Comparison of ENCODE assay signal across 16 cellular contexts in the genomic region with DNA sequence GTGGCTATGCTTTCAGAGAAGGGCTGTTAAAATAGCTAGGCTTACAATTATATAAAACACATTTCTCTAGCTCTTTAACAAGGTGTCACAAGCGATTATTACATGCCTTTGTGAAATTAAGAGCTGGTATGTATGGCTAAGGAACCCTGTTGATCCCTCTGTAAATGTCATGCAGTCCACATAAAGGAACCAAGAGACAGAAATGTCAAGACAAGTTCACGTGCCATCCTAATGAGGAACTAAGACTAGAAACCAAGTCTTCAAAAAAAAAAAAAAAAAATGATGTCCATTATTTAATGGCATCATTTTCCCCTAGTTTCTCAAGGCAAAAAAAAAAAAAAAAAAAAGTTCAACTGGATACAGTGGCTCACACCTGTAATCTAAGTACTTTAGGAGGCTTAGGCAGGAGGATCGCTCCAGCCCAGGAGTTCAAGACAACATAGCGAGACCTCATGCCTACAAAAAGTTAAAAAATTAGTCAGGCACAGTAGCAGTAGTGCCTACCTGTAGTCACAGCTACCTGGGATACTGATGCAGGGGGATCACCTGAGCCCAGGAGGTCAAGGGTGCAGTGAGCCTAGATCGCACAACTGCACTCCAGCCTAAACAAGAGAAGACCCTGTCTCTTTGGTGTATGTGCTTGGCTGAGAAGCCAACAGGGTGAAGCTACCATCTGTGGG.
DNase-seq lines count a peak whose midpoint lies in the region; ATAC-seq and TF ChIP-seq lines count a peak whose summit lies in the region.
"Had no signal": no experiment of that assay in that cellular context is flagged by ENCODE, and none has a peak within 500 bp of the region (broad histone marks: within the 10 kb centered on the region; RNA-seq: fewer than 3 reads in every experiment).

No MANE protein-coding gene starts in this region.

- 92 to 97% (median 95%) methylated on average over 5 of the region's 5 CpGs for WGBS in adrenal gland, 4 donors

- H3K27ac ChIP-seq in DND-41 (ENCODE audit: low read length), result peak overlapping the region; percentile 21
- no peak overlapping the region for H3K27ac ChIP-seq in Panc1 (ENCODE audit: low read length)
- H3K27ac ChIP-seq in adrenal gland, result no peak overlapping the region
- H3K27ac ChIP-seq: breast epithelium, gastrocnemius medialis, psoas muscle had no signal

- H3K9me3 ChIP-seq in DND-41 (ENCODE audit: insufficient read depth, low read length, severe bottlenecking) (no peaks in the 10 kb centered on the region), Panc1 (ENCODE audit: control insufficient read depth, insufficient read depth, low read depth, low read length) (no peaks in the 10 kb centered on the region), adrenal gland (replicated peaks in 1 of 3) (no peaks in the 10 kb centered on the region)
- H3K9me3 ChIP-seq: breast epithelium, gastrocnemius medialis had no signal

- intact Hi-C loops in Panc1 (cut with micrococcal nuclease; ENCODE audit: unreplicated experiment), result no loop called here
- intact Hi-C loops in adrenal gland (cut with DNase I), result no loop called here

- no peak overlapping the region for H2AFZ ChIP-seq in DND-41 (ENCODE audit: low read depth, low read length)

- TF ChIP-seq CTCF in DND-41 (IDR thresholded peaks at IDR 0.05; ENCODE audit: borderline replicate concordance, extremely low read depth, low read length, poor library complexity, severe bottlenecking) (no peak), Panc1 (IDR thresholded peaks at IDR 0.05) (no peak), adrenal gland (IDR thresholded peaks at IDR 0.05) (no peak)

- no peak for TF ChIP-seq POLR2A in adrenal gland (IDR thresholded peaks at IDR 0.05)

- peaks cover 61% of the 10 kb centered on the region for H3K4me1 ChIP-seq in DND-41 (ENCODE audit: insufficient read depth, low read length)
- no peaks in the 10 kb centered on the region for H3K4me1 ChIP-seq in Panc1 (ENCODE audit: control insufficient read depth, insufficient read depth, low read length)
- peaks cover 0 to 5% of the 10 kb centered on the region in 2 donors for H3K4me1 ChIP-seq in adrenal gland (replicated peaks in 1 of 2)
- H3K4me1 ChIP-seq: breast epithelium had no signal

- no peak overlapping the region for H3K9ac ChIP-seq in DND-41 (ENCODE audit: low read depth, low read length)

- H3K4me3 ChIP-seq in DND-41 (ENCODE audit: low read depth in 1 of 2, low read length in 2 of 2), result no peak overlapping the region
- H3K4me3 ChIP-seq in Panc1 (ENCODE audit: low read depth in 2 of 2, low read length in 2 of 2), result no peak overlapping the region
- no peak overlapping the region for H3K4me3 ChIP-seq in adrenal gland
- H3K4me3 ChIP-seq: breast epithelium, gastrocnemius medialis, psoas muscle had no signal

- no peak overlapping the region for H3K4me2 ChIP-seq in DND-41 (ENCODE audit: insufficient read depth, low read length)

- H3K79me2 ChIP-seq in DND-41 (ENCODE audit: insufficient read depth, low read length), result peaks cover 100% of the 10 kb centered on the region

- H3K27me3 ChIP-seq in DND-41 (ENCODE audit: insufficient read depth, low read length, poor library complexity) (no peaks in the 10 kb centered on the region), Panc1 (ENCODE audit: control insufficient read depth, insufficient read depth, low read length) (no peaks in the 10 kb centered on the region), adrenal gland (no peaks in the 10 kb centered on the region)
- H3K27me3 ChIP-seq: breast epithelium, gastrocnemius medialis had no signal

- in situ Hi-C loops in Panc1 (cut with HindIII; ENCODE audit: low pct_unique_long_range_greater_than_20kb, low sequenced_read_pairs), result no loop called here

- H3K36me3 ChIP-seq in DND-41 (ENCODE audit: insufficient read depth, low read length) (0 out of 2 replicates have a peak, but pooled peaks cover 3% of the 10 kb centered on the region), Panc1 (ENCODE audit: control insufficient read depth, insufficient read depth, low read length) (no peaks in the 10 kb centered on the region), adrenal gland (replicated peaks in 1 of 2) (no peaks in the 10 kb centered on the region)
- H3K36me3 ChIP-seq: breast epithelium, gastrocnemius medialis had no signal

- DNase-seq in DND-41, result no peak
- DNase-seq in Panc1 (ENCODE audit: low read depth, low spot score), result no peak
- no peak for DNase-seq in AG08395 (ENCODE audit: low spot score)
- DNase-seq in GM19240 (ENCODE audit: insufficient read length, low spot score), result no peak
- DNase-seq in adrenal gland, result no peak
- DNase-seq: activated naive CD4-positive, alpha-beta T cell treated with anti-CD3 and anti-CD28 coated beads for 36 hours; DMS 273 treated with DMSO at 0.1 percent for 48 hours; endodermal cell; gastrocnemius medialis; NCI-H1092 treated with DMSO at 0.1 percent for 48 hours; psoas muscle; T1000 had no signal

- 0 out of 2 replicates have a peak, but pooled peaks cover 3% of the 10 kb centered on the region for H4K20me1 ChIP-seq in DND-41 (ENCODE audit: insufficient read depth, low read length)

- CTCF ChIA-PET in Panc1 (lab: Charles Lee), result no interaction called here

- no TSS peak for BruUV-seq in Panc1 (replicated peaks; lab: Mats Ljungman, UMichigan)

- POLR2A ChIA-PET in Panc1 (lab: Charles Lee), result no interaction called here

- ATAC-seq in DND-41 (ENCODE audit: insufficient read depth, low read depth) (no peak), GM19467 (IDR thresholded peaks at IDR 0.05; ENCODE audit: unreplicated experiment) (peak; percentile 56), HG03064 (IDR thresholded peaks at IDR 0.05; ENCODE audit: low read depth, unreplicated experiment) (peak; percentile 68), Panc1 (0 out of 2 replicates have a peak, but pooled peaks have one; percentile 26), GM21360 (IDR thresholded peaks at IDR 0.05; ENCODE audit: unreplicated experiment) (no peak)
- ATAC-seq: gastrocnemius medialis, psoas muscle had no signal

Comparison
In these comparisons a context has a peak if more than half of its experiments do, and no peak if none do; other contexts are left out.
1. ATAC-seq: peak in GM19467 (single experiment), HG03064 (single experiment) and Panc1 (single experiment); none in DND-41 (single experiment) and GM21360 (single experiment).